Comparison of ENCODE assay signal across 14 cellular contexts in genomic region chr1:81574365-81574764, GRCh38.
"Had no signal": no experiment of that assay in that cellular context is flagged by ENCODE, and none has a peak within 500 bp of the region (broad histone marks: within the 10 kb centered on the region; RNA-seq: fewer than 3 reads in every experiment).

No MANE protein-coding gene starts in this region.

- H3K4me3 Mint-ChIP-seq: activated T-helper 1 cell treated with anti-CD3 and anti-CD28 coated beads, Interleukin-12 subunit alpha, Interleukin-12 subunit beta, Interleukin-2, Interleukin-4 antibody, amounts not matched to agents 30 ng/mL and 10 ng/mL and 1 ng/mL, durations not matched to agents 14 hours and 24 hours and 36 hours; nephron progenitor cell; T-helper 2 cell treated with Interferon-gamma antibody and Interleukin-4, amounts not matched to agents 5 μg/mL and 100 μg/mL, for 36 hours had no signal

- H3K36me3 ChIP-seq: gastroesophageal sphincter, prostate gland, right lobe of liver, spleen, stomach, thoracic aorta had no signal

- ATAC-seq: activated CD4-positive, CD25-positive, alpha-beta regulatory T cell treated with anti-CD3 and anti-CD28 coated beads, Interleukin-2, amount 50 U/mL, for 24 hours; gastroesophageal sphincter; left lobe of liver; right lobe of liver had no signal

- H3K27me3 ChIP-seq: gastroesophageal sphincter, right lobe of liver, spleen, stomach had no signal

- H3K27ac Mint-ChIP-seq: activated T-helper 1 cell treated with anti-CD3 and anti-CD28 coated beads, Interleukin-12 subunit alpha, Interleukin-12 subunit beta, Interleukin-2, Interleukin-4 antibody, amounts not matched to agents 30 ng/mL and 10 ng/mL and 1 ng/mL, durations not matched to agents 14 hours and 24 hours and 36 hours; nephron progenitor cell; T-helper 2 cell treated with Interferon-gamma antibody and Interleukin-4, amounts not matched to agents 5 μg/mL and 100 μg/mL, for 36 hours had no signal

- H3K4me3 ChIP-seq: gastroesophageal sphincter, prostate gland, right lobe of liver, stomach, thoracic aorta had no signal

- DNase-seq: activated CD4-positive, alpha-beta T cell treated with anti-CD3 and anti-CD28 coated beads, Interleukin-2, amount 50 U/mL, for 1 hour; activated naive CD4-positive, alpha-beta T cell; mesenchymal stem cell; nephron progenitor cell; right lobe of liver; spleen; stomach had no signal

- H3K4me1 ChIP-seq: prostate gland had no signal

- H3K27ac ChIP-seq: gastroesophageal sphincter, prostate gland, right lobe of liver, spleen, stomach, thoracic aorta had no signal

- H3K9me3 Mint-ChIP-seq: activated T-helper 1 cell treated with anti-CD3 and anti-CD28 coated beads, Interleukin-12 subunit alpha, Interleukin-12 subunit beta, Interleukin-2, Interleukin-4 antibody, amounts not matched to agents 30 ng/mL and 10 ng/mL and 1 ng/mL, durations not matched to agents 14 hours and 24 hours and 36 hours; nephron progenitor cell; T-helper 2 cell treated with Interferon-gamma antibody and Interleukin-4, amounts not matched to agents 5 μg/mL and 100 μg/mL, for 36 hours had no signal

- H3K9me3 ChIP-seq: gastroesophageal sphincter, prostate gland, right lobe of liver, spleen, stomach, thoracic aorta had no signal
